In the genomic region with DNA sequence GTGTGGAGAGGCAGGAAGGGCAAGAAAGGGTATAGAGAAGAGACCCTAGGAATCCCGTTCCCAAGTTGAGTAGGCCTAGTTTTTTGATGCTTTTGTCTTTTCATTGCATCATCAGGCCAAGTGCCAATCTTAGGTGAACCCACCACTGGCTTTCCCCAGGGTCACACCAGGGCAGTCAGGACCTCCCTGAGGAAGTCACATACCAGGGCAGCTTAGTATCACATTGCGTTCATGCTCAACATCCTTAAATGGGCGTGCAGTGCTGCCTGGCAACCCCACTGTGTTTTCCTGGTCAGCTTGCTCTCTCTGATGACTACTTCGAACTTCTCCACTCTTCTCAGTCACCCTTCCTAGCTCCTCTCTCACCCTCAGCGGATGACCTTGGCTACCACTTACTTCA, we compare ENCODE assay signal across 12 cellular contexts. TPM values are rescaled to one million over a fixed set of nuclear protein-coding genes. Genes with fewer than 3 reads are reported as not detected.
A peak's percentile ranks its signal among the peaks of the same experiment; 100 is the strongest.
DNase-seq lines count a peak whose midpoint lies in the region; ATAC-seq and TF ChIP-seq lines count a peak whose summit lies in the region.
"Had no signal": no experiment of that assay in that cellular context is flagged by ENCODE, and none has a peak within 500 bp of the region (broad histone marks: within the 10 kb centered on the region; RNA-seq: fewer than 3 reads in every experiment).

No MANE protein-coding gene starts in this region.

- no peaks in the 10 kb centered on the region for H3K9me2 ChIP-seq in HCT116 (ENCODE audit: insufficient read depth)

- BruUV-seq in HCT116 (replicated peaks; lab: Mats Ljungman, UMichigan): no TSS peak

- TF ChIP-seq CTCF in HCT116 (IDR thresholded peaks at IDR 0.05 in 2 of 3, conservative IDR thresholded peaks at IDR 0.05 in 1 of 3; ENCODE audit: borderline replicate concordance in 1 of 3, insufficient read depth in 1 of 3, low read depth in 2 of 3, low read length in 2 of 3) (no peak), thyroid gland (IDR thresholded peaks at IDR 0.05) (no peak)

- TF ChIP-seq RAD21 in HCT116 (IDR thresholded peaks at IDR 0.05; ENCODE audit: low read depth): no peak

- no peak overlapping the region for H2AFZ ChIP-seq in ACC112 (ENCODE audit: low read length, unreplicated experiment)
- no peak overlapping the region for H2AFZ ChIP-seq in HCT116 (ENCODE audit: low read depth, low read length, poor library complexity, severe bottlenecking)

- CTCF ChIA-PET in HCT116 (lab: Charles Lee): interaction anchor here (1.8 to 3.9 kb wide), 2 partner anchors 10 to 99 kb away, joined by 5 to 19 read pairs; no protein-coding TSS in a partner anchor

- H3K9me3 ChIP-seq in HCT116 (ENCODE audit: control insufficient read depth in 1 of 2, insufficient read depth in 1 of 2, low read depth in 1 of 2, low read length in 2 of 2) (no peaks in the 10 kb centered on the region), thyroid gland (no peaks in the 10 kb centered on the region)
- H3K9me3 ChIP-seq: testis had no signal

- POLR2A ChIA-PET in HCT116 (lab: Charles Lee): no interaction called here

- TF ChIP-seq POLR2A in HCT116 (IDR thresholded peaks at IDR 0.05; ENCODE audit: borderline replicate concordance, extremely low read depth, insufficient read depth, insufficient read length): no peak
- no peak for TF ChIP-seq POLR2A in thyroid gland (IDR thresholded peaks at IDR 0.05)

- H3K36me3 ChIP-seq in ACC112 (ENCODE audit: insufficient read depth, low read length): no peaks in the 10 kb centered on the region
- H3K36me3 ChIP-seq in HCT116 (ENCODE audit: control insufficient read depth in 1 of 2, insufficient read depth in 2 of 2, low read length in 2 of 2): peaks cover 2 to 6% of the 10 kb centered on the region in 2 experiments; a peak in 1 of 4 replicates
- no peaks in the 10 kb centered on the region for H3K36me3 ChIP-seq in thyroid gland

- no peak for DNase-seq in HCT116 (ENCODE audit: low read depth, low spot score)
- peak; percentile 69 for DNase-seq in amniotic stem cell (lab: John Stamatoyannopoulos, UW)
- DNase-seq in islet precursor cell: peak; percentile 92
- no peak for DNase-seq in T-helper 2 cell
- no peak for DNase-seq in cerebellar nuclear complex (lab: John Stamatoyannopoulos, UW)
- DNase-seq in thyroid gland: no peak
- DNase-seq: CD4-positive, alpha-beta memory T cell; NCI-H1417 treated with DMSO at 0.1 percent for 48 hours; right cardiac atrium; testis had no signal

- RAD21 ChIA-PET in HCT116 (lab: Charles Lee; ENCODE audit: low non-redundant PET in 1 of 2, low total read pairs in 2 of 2, uncharacterized antibody in 2 of 2, unreplicated experiment in 2 of 2): no interaction called here

- no peaks in the 10 kb centered on the region for H4K20me1 ChIP-seq in HCT116 (ENCODE audit: insufficient read depth)

- intact Hi-C loops in HCT116 (cut with micrococcal nuclease): no loop called here
- intact Hi-C loops in thyroid gland (cut with DNase I): no loop called here

- 65 to 75% methylated on average over 5 of the region's 5 CpGs for WGBS in thyroid gland, 2 donors

- H3K79me2 ChIP-seq in ACC112 (ENCODE audit: control insufficient read depth, insufficient read depth, low read length, unreplicated experiment): no peaks in the 10 kb centered on the region
- H3K79me2 ChIP-seq in HCT116 (ENCODE audit: insufficient read depth, low read length): no peaks in the 10 kb centered on the region

- peaks cover 17% of the 10 kb centered on the region for H3K4me1 ChIP-seq in ACC112 (ENCODE audit: control insufficient read depth, insufficient read depth, low read length, unreplicated experiment)
- peaks cover 0 to 19% of the 10 kb centered on the region in 2 experiments; a peak in 1 of 4 replicates for H3K4me1 ChIP-seq in HCT116 (ENCODE audit: control insufficient read depth in 1 of 2, insufficient read depth in 2 of 2, low read length in 2 of 2)
- peaks cover 0 to 4% of the 10 kb centered on the region in 2 donors for H3K4me1 ChIP-seq in thyroid gland
- H3K4me1 ChIP-seq: testis had no signal

- H3K27ac ChIP-seq in ACC112 (ENCODE audit: low read depth, low read length) (peak overlapping the region; percentile 65), HCT116 (ENCODE audit: low read depth, low read length) (no peak overlapping the region), thyroid gland (no peak overlapping the region)
- H3K27ac ChIP-seq: testis had no signal

- ATAC-seq in HCT116 (no peak), HG03442 (IDR thresholded peaks at IDR 0.05; ENCODE audit: unreplicated experiment) (no peak)

- H3K27me3 ChIP-seq in ACC112 (ENCODE audit: insufficient read depth, low read length) (no peaks in the 10 kb centered on the region), HCT116 (ENCODE audit: insufficient read depth, low read length) (no peaks in the 10 kb centered on the region), thyroid gland (no peaks in the 10 kb centered on the region)
- H3K27me3 ChIP-seq: testis had no signal

- no peak overlapping the region for H3K4me3 ChIP-seq in ACC112 (ENCODE audit: low read depth, low read length)
- H3K4me3 ChIP-seq in HCT116 (replicated peaks in 1 of 2; ENCODE audit: low read depth in 1 of 2, low read length in 2 of 2): no peak overlapping the region
- no peak overlapping the region for H3K4me3 ChIP-seq in thyroid gland (replicated peaks in 1 of 3)
- H3K4me3 ChIP-seq: testis had no signal

- H3K9ac ChIP-seq in HCT116 (ENCODE audit: low read length): no peak overlapping the region

- peak overlapping the region; percentile 19; the same call in 1 of the 2 replicates for H3K4me2 ChIP-seq in HCT116 (ENCODE audit: low read length)

TF ChIP-seq in HCT116, 20 proteins besides CTCF, POLR2A, EP300 and RAD21 (continues in another document):
- TF ChIP-seq CBX3 (IDR thresholded peaks at IDR 0.05; ENCODE audit: low read depth): no peak
- no peak for TF ChIP-seq YY1 (IDR thresholded peaks at IDR 0.05; ENCODE audit: extremely low read depth, insufficient replicate concordance, low read depth, low read length)
- no peak for TF ChIP-seq CEBPB (IDR thresholded peaks at IDR 0.05; ENCODE audit: low read depth)
- no peak for TF ChIP-seq ZNF274 (IDR thresholded peaks at IDR 0.05; ENCODE audit: low read depth, low read length)
- no peak for TF ChIP-seq SIN3A (IDR thresholded peaks at IDR 0.05; ENCODE audit: low read depth)
- no peak for TF ChIP-seq JUND (IDR thresholded peaks at IDR 0.05)
- TF ChIP-seq FOSL1 (IDR thresholded peaks at IDR 0.05; ENCODE audit: low read depth): no peak
- TF ChIP-seq ZFX (IDR thresholded peaks at IDR 0.05): no peak
- TF ChIP-seq REST (IDR thresholded peaks at IDR 0.05; ENCODE audit: low read depth): no peak
- no peak for TF ChIP-seq ELF1 (IDR thresholded peaks at IDR 0.05; ENCODE audit: borderline replicate concordance, low read depth)
- TF ChIP-seq SP1 (IDR thresholded peaks at IDR 0.05; ENCODE audit: low read depth): no peak
- TF ChIP-seq EGR1 (IDR thresholded peaks at IDR 0.05; ENCODE audit: low read depth): no peak

RNA-seq across cellular contexts. Expression of gene ASIC1, which starts 9.0 kb away (rescaled TPM):
- total RNA-seq in HCT116 (2021; ENCODE audit: unreplicated experiment): 28.9 TPM
- 22.5 and 25.3 TPM in 2 replicates for polyA plus RNA-seq in HCT116 (2012)
- 1 to 10 TPM in 1 of 4 donors, under 1 TPM in 3; 0.13 to 1.9 (median 0.43) TPM for total RNA-seq in thyroid gland
- polyA plus RNA-seq: CD4-positive, alpha-beta memory T cell had no signal

RNA-seq across cellular contexts. Expression of gene SMARCD1, which starts 18.7 kb away (rescaled TPM):
- 64.8 TPM for total RNA-seq in HCT116 (2021; ENCODE audit: unreplicated experiment)
- polyA plus RNA-seq in HCT116 (2012): 34.5 and 37.9 TPM in 2 replicates
- 10 to 100 TPM; 67.2 to 92.9 (median 74.7) TPM for total RNA-seq in thyroid gland

RNA-seq across cellular contexts. Expression of gene GPD1, which starts 37.4 kb away (rescaled TPM):
- 1.6 TPM for total RNA-seq in HCT116 (2021; ENCODE audit: unreplicated experiment)
- polyA plus RNA-seq in HCT116 (2012): 1.0 and 1.2 TPM in 2 replicates
- total RNA-seq in thyroid gland: 10 to 100 TPM in 1 of 4 donors, 1 to 10 TPM in 3; 5.1 to 10.6 (median 7.1) TPM
- polyA plus RNA-seq: CD4-positive, alpha-beta memory T cell had no signal

RNA-seq across cellular contexts. Expression of gene RACGAP1, which starts 41.1 kb away (rescaled TPM):
- 147 TPM for total RNA-seq in HCT116 (2021; ENCODE audit: unreplicated experiment)
- polyA plus RNA-seq in HCT116 (2012): 132 and 143 TPM in 2 replicates
- 1 to 10 TPM; 4.0 to 7.2 (median 6.2) TPM for total RNA-seq in thyroid gland

RNA-seq across cellular contexts. Expression of gene COX14, which starts 45.6 kb away (rescaled TPM):
- total RNA-seq in HCT116 (2021; ENCODE audit: unreplicated experiment): 41.0 TPM
- polyA plus RNA-seq in HCT116 (2012): 52.7 and 58.8 TPM in 2 replicates
- 100 to 1,000 TPM in 2 of 4 donors, 10 to 100 TPM in 2; 40.6 to 135 (median 90.9) TPM for total RNA-seq in thyroid gland

Comparison
In these comparisons a context has a peak if more than half of its experiments do, and no peak if none do; other contexts are left out.
1. DNase-seq: peak in amniotic stem cell (single experiment) and islet precursor cell (single experiment); none in HCT116 (single experiment), T-helper 2 cell (0 of 5), cerebellar nuclear complex (0 of 2) and thyroid gland (0 of 2).
2. RNA of gene ASIC1, which starts 9.0 kb away (total RNA-seq): 28.9 TPM in HCT116 (single experiment); 0.13 to 1.9 TPM in thyroid gland; every median in the first group is over 10 times any median in the second.